Comparison of ENCODE assay signal across 11 cellular contexts in the genomic region with DNA sequence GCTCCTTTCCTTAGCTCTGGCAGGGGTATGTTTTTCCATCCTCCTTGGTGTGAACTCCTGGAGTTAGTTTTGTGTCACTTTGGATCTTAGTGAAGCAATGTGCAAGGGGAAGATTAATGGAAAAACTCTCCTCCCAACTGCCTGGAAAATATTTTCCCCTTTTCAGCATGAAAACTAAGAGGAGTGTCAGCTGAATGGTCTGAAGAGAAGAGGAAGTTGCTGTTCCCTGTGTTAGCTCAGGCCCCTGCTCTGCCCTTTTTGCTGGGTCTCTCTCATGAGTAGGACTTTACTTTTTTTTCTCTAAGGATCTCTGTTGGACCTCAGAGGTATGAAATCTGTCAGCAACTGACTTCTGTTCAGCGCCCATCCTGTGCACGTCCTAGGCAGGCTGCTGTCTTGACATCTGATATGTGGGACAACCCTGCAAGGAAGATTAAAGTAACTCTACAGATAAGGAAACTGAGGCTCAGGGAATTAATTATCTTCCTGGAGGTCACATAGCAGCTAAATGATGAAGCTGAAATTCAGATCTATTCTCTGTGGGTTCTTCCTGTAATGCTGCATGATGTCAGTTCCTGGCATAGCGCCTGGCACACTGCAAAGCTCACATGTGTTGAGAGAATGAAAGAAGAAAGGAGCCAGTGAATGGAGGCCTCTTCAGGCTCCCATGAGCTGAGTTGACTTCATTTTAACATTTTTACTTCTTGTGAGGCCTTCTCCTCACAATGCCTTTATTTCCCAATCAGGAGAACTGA.
DNase-seq lines count a peak whose midpoint lies in the region; ATAC-seq and TF ChIP-seq lines count a peak whose summit lies in the region.
"Had no signal": no experiment of that assay in that cellular context is flagged by ENCODE, and none has a peak within 500 bp of the region (broad histone marks: within the 10 kb centered on the region; RNA-seq: fewer than 3 reads in every experiment).

No MANE protein-coding gene starts in this region.

- TF ChIP-seq CTCF in DND-41 (IDR thresholded peaks at IDR 0.05; ENCODE audit: borderline replicate concordance, extremely low read depth, low read length, poor library complexity, severe bottlenecking) = no peak
- no peak for TF ChIP-seq CTCF in fibroblast of pulmonary artery (IDR thresholded peaks at IDR 0.05; ENCODE audit: low read length, missing control alignments)
- no peak for TF ChIP-seq CTCF in WTC11 (IDR thresholded peaks at IDR 0.05)
- no peak for TF ChIP-seq CTCF in OCI-LY7 (conservative IDR thresholded peaks at IDR 0.05; ENCODE audit: low read length)
- TF ChIP-seq CTCF in GM10266 (IDR thresholded peaks at IDR 0.05; ENCODE audit: control insufficient read depth, insufficient read depth, low read depth, missing control alignments) = no peak

- no peak overlapping the region for H3K27ac Mint-ChIP-seq in WTC11
- H3K27ac Mint-ChIP-seq: activated T-cell treated with anti-CD3 and anti-CD28 coated beads, Interleukin-2, amount 50 U/mL, for 72 hours; progenitor cell of endocrine pancreas had no signal

- H3K27ac ChIP-seq in DND-41 (ENCODE audit: low read length) (no peak overlapping the region), OCI-LY7 (ENCODE audit: low read depth, low read length, poor library complexity, severe bottlenecking) (no peak overlapping the region)
- H3K27ac ChIP-seq: KMS-11 had no signal

- no peaks in the 10 kb centered on the region for H3K9me3 ChIP-seq in DND-41 (ENCODE audit: insufficient read depth, low read length, severe bottlenecking)
- H3K9me3 ChIP-seq in OCI-LY7 (ENCODE audit: low read length) = no peaks in the 10 kb centered on the region

- H3K4me1 Mint-ChIP-seq in WTC11 = no peaks in the 10 kb centered on the region

- H3K36me3 ChIP-seq in DND-41 (ENCODE audit: insufficient read depth, low read length) (no peaks in the 10 kb centered on the region), OCI-LY7 (ENCODE audit: insufficient read depth, low read length) (no peaks in the 10 kb centered on the region)

- H4K20me1 ChIP-seq in DND-41 (ENCODE audit: insufficient read depth, low read length) = no peaks in the 10 kb centered on the region
- no peaks in the 10 kb centered on the region for H4K20me1 ChIP-seq in OCI-LY7 (ENCODE audit: insufficient read depth, low read length)

- H3K4me3 ChIP-seq in DND-41 (ENCODE audit: low read depth in 1 of 2, low read length in 2 of 2) (no peak overlapping the region), fibroblast of pulmonary artery (replicated peaks; ENCODE audit: low read depth, low read length) (no peak overlapping the region), OCI-LY7 (ENCODE audit: low read depth, low read length, poor library complexity, severe bottlenecking) (no peak overlapping the region)

- H3K36me3 Mint-ChIP-seq in WTC11 = no peaks in the 10 kb centered on the region

- ATAC-seq in DND-41 (ENCODE audit: insufficient read depth, low read depth) = peak; percentile 65
- ATAC-seq in WTC11 = no peak
- ATAC-seq in HG03045 (IDR thresholded peaks at IDR 0.05; ENCODE audit: unreplicated experiment) = no peak

- no TSS peak for BruUV-seq in OCI-LY7 (replicated peaks; lab: Mats Ljungman, UMichigan)

- no peak overlapping the region for H3K9ac ChIP-seq in DND-41 (ENCODE audit: low read depth, low read length)
- H3K9ac ChIP-seq: KMS-11 had no signal

- H3K4me1 ChIP-seq in DND-41 (ENCODE audit: insufficient read depth, low read length) = 0 out of 2 replicates have a peak, but pooled peaks cover 2% of the 10 kb centered on the region
- no peaks in the 10 kb centered on the region for H3K4me1 ChIP-seq in OCI-LY7 (ENCODE audit: insufficient read depth, low read length, poor library complexity, severe bottlenecking)

- H2AFZ ChIP-seq in DND-41 (ENCODE audit: low read depth, low read length) (peak overlapping the region; percentile 36; the same call in 1 of the 2 replicates), OCI-LY7 (ENCODE audit: low read length) (no peak overlapping the region)

- CTCF ChIA-PET in WTC11 (lab: Charles Lee) = interaction anchor here (1.0 kb wide), 1 partner anchor 114 kb away, joined by 3 read pairs; no protein-coding TSS in a partner anchor
- CTCF ChIA-PET in OCI-LY7 (lab: Charles Lee; ENCODE audit: unreplicated experiment) = no interaction called here

- no peaks in the 10 kb centered on the region for H3K9me2 ChIP-seq in OCI-LY7 (ENCODE audit: insufficient read depth, low read length)

- H3K27me3 Mint-ChIP-seq in WTC11 (ENCODE audit: low read depth) = peaks cover 4% of the 10 kb centered on the region; the same call in 1 of the 2 replicates

- H3K4me2 ChIP-seq in DND-41 (ENCODE audit: insufficient read depth, low read length) (no peak overlapping the region), OCI-LY7 (ENCODE audit: low read length) (no peak overlapping the region)
- H3K4me2 ChIP-seq: KMS-11 had no signal

- peak; percentile 21 for DNase-seq in DND-41
- DNase-seq in RPMI7951 (ENCODE audit: low read depth) = peak; percentile 93
- peak; percentile 96 for DNase-seq in fibroblast of pulmonary artery (ENCODE audit: low read depth)
- DNase-seq in pons (ENCODE audit: low spot score) = peak; percentile 96
- DNase-seq in WTC11 (ENCODE audit: low spot score) = no peak
- DNase-seq in OCI-LY7 (ENCODE audit: low spot score) = no peak
- no peak for DNase-seq in GM10266 (ENCODE audit: extremely low spot score)

- intact Hi-C loops in OCI-LY7 (cut with micrococcal nuclease; ENCODE audit: unreplicated experiment) = no loop called here

- peaks cover 18% of the 10 kb centered on the region for H3K27me3 ChIP-seq in DND-41 (ENCODE audit: insufficient read depth, low read length, poor library complexity)

- no peaks in the 10 kb centered on the region for H3K79me2 ChIP-seq in DND-41 (ENCODE audit: insufficient read depth, low read length)
- H3K79me2 ChIP-seq in OCI-LY7 (ENCODE audit: insufficient read depth, low read depth, low read length) = no peaks in the 10 kb centered on the region

- H3K4me3 Mint-ChIP-seq in WTC11 = no peak overlapping the region
- H3K4me3 Mint-ChIP-seq: activated T-cell treated with anti-CD3 and anti-CD28 coated beads, Interleukin-2, amount 50 U/mL, for 72 hours had no signal

- POLR2A ChIA-PET in WTC11 (lab: Charles Lee) = no interaction called here
- POLR2A ChIA-PET in OCI-LY7 (lab: Charles Lee) = interaction anchor here (0.6 kb wide), 2 partner anchors 21 to 30 kb away, joined by 3 to 4 read pairs; no protein-coding TSS in a partner anchor

- H3K9me3 Mint-ChIP-seq in WTC11 = no peaks in the 10 kb centered on the region
- H3K9me3 Mint-ChIP-seq: activated T-cell treated with anti-CD3 and anti-CD28 coated beads, Interleukin-2, amount 50 U/mL, for 72 hours had no signal

TF ChIP-seq in WTC11, 78 proteins besides CTCF, POLR2A, EP300 and RAD21 (continues in another document):
- TF ChIP-seq, protein P1, sequence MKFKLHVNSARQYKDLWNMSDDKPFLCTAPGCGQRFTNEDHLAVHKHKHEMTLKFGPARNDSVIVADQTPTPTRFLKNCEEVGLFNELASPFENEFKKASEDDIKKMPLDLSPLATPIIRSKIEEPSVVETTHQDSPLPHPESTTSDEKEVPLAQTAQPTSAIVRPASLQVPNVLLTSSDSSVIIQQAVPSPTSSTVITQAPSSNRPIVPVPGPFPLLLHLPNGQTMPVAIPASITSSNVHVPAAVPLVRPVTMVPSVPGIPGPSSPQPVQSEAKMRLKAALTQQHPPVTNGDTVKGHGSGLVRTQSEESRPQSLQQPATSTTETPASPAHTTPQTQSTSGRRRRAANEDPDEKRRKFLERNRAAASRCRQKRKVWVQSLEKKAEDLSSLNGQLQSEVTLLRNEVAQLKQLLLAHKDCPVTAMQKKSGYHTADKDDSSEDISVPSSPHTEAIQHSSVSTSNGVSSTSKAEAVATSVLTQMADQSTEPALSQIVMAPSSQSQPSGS (CRISPR knock-in tag; IDR thresholded peaks at IDR 0.05; ENCODE audit: borderline replicate concordance, low read depth) = no peak
- TF ChIP-seq RELA (CRISPR knock-in tag; IDR thresholded peaks at IDR 0.05; ENCODE audit: borderline replicate concordance) = no peak
- no peak for TF ChIP-seq SP1 (CRISPR knock-in tag; conservative IDR thresholded peaks at IDR 0.05)
- TF ChIP-seq NR2C2 (CRISPR knock-in tag; IDR thresholded peaks at IDR 0.05) = no peak
- TF ChIP-seq, protein P2, sequence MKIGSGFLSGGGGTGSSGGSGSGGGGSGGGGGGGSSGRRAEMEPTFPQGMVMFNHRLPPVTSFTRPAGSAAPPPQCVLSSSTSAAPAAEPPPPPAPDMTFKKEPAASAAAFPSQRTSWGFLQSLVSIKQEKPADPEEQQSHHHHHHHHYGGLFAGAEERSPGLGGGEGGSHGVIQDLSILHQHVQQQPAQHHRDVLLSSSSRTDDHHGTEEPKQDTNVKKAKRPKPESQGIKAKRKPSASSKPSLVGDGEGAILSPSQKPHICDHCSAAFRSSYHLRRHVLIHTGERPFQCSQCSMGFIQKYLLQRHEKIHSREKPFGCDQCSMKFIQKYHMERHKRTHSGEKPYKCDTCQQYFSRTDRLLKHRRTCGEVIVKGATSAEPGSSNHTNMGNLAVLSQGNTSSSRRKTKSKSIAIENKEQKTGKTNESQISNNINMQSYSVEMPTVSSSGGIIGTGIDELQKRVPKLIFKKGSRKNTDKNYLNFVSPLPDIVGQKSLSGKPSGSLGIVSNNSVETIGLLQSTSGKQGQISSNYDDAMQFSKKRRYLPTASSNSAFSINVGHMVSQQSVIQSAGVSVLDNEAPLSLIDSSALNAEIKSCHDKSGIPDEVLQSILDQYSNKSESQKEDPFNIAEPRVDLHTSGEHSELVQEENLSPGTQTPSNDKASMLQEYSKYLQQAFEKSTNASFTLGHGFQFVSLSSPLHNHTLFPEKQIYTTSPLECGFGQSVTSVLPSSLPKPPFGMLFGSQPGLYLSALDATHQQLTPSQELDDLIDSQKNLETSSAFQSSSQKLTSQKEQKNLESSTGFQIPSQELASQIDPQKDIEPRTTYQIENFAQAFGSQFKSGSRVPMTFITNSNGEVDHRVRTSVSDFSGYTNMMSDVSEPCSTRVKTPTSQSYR (CRISPR knock-in tag; IDR thresholded peaks at IDR 0.05) = no peak
- TF ChIP-seq, protein P3, sequence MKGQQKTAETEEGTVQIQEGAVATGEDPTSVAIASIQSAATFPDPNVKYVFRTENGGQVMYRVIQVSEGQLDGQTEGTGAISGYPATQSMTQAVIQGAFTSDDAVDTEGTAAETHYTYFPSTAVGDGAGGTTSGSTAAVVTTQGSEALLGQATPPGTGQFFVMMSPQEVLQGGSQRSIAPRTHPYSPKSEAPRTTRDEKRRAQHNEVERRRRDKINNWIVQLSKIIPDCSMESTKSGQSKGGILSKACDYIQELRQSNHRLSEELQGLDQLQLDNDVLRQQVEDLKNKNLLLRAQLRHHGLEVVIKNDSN (CRISPR knock-in tag; IDR thresholded peaks at IDR 0.05) = no peak
- no peak for TF ChIP-seq NR1H2 (CRISPR knock-in tag; IDR thresholded peaks at IDR 0.05)
- TF ChIP-seq, protein P4, sequence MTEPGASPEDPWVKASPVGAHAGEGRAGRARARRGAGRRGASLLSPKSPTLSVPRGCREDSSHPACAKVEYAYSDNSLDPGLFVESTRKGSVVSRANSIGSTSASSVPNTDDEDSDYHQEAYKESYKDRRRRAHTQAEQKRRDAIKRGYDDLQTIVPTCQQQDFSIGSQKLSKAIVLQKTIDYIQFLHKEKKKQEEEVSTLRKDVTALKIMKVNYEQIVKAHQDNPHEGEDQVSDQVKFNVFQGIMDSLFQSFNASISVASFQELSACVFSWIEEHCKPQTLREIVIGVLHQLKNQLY (CRISPR knock-in tag; IDR thresholded peaks at IDR 0.05) = no peak
- TF ChIP-seq MYBL2 (CRISPR knock-in tag; IDR thresholded peaks at IDR 0.05) = no peak

Comparison
In these comparisons a context has a peak if more than half of its experiments do, and no peak if none do; other contexts are left out.
1. DNase-seq: peak in DND-41 (single experiment), RPMI7951 (single experiment), fibroblast of pulmonary artery (single experiment) and pons (single experiment); none in WTC11 (single experiment), OCI-LY7 (single experiment) and GM10266 (single experiment).